Comparison of ENCODE assay signal across 12 cellular contexts in the genomic region with DNA sequence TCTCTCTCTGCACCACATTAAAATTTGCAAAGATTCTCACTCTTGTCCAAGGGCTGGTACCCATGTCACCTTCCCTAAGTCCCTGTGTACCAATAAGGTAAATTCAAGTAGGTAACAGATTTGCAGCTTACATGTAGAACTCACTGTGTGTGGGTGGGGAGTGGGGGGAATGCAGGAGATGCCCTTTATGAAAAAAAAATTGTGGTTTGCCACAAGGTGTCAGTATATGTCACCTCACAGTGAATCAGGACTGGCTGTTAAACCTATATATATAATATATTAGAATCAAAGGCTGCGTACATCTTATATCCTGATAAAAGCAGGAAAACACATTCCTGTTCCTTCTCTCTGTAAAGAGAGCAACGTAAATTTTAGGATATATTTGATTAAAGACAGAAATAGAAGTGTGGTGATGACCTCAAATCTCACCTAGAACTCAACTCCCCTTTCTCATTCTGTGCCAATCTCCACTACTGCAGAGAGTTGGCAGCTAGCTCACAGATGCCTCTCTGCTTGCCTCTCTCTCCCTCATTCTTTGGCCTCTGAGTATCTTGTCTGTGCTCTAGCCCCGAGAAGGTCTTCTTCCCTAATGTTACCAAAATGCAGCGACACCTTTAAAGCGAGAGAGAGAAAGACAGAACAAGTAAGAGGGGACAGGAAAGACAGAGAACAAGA. TPM values are rescaled to one million over a fixed set of nuclear protein-coding genes. Genes with fewer than 3 reads are reported as not detected.
DNase-seq lines count a peak whose midpoint lies in the region; ATAC-seq, FAIRE-seq and TF ChIP-seq lines count a peak whose summit lies in the region.
"Had no signal": no experiment of that assay in that cellular context is flagged by ENCODE, and none has a peak within 500 bp of the region (broad histone marks: within the 10 kb centered on the region; RNA-seq: fewer than 3 reads in every experiment).

No MANE protein-coding gene starts in this region.

- CTCF ChIA-PET in CD8-positive, alpha-beta T cell (lab: Charles Lee): interaction anchor here (1.2 kb wide), 1 partner anchor 109 kb away, joined by 3 read pairs; no protein-coding TSS in a partner anchor

- H3F3A ChIP-seq in SU-DHL-6 (ENCODE audit: insufficient read depth): no peaks in the 10 kb centered on the region

- no peak overlapping the region for H3K9ac ChIP-seq in SU-DHL-6 (ENCODE audit: low read length)

- POLR2A ChIA-PET in CD8-positive, alpha-beta T cell (lab: Charles Lee): no interaction called here

- H3K27ac Mint-ChIP-seq in CD8-positive, alpha-beta T cell: no peak overlapping the region

- no peak overlapping the region for H3K4me3 Mint-ChIP-seq in CD8-positive, alpha-beta T cell

- peaks cover 3% of the 10 kb centered on the region for H3K9me3 Mint-ChIP-seq in CD8-positive, alpha-beta T cell

- no peaks in the 10 kb centered on the region for H3K9me2 ChIP-seq in SU-DHL-6 (replicated peaks; ENCODE audit: insufficient read depth, low read length)

- H3K27me3 Mint-ChIP-seq in CD8-positive, alpha-beta T cell (ENCODE audit: low read depth): peaks cover 6% of the 10 kb centered on the region

- H3K4me1 ChIP-seq in CD8-positive, alpha-beta T cell (ENCODE audit: insufficient read depth, low read length): no peaks in the 10 kb centered on the region

- H3K36me3 ChIP-seq in CD8-positive, alpha-beta T cell (ENCODE audit: insufficient read depth, low read length): no peaks in the 10 kb centered on the region
- no peaks in the 10 kb centered on the region for H3K36me3 ChIP-seq in SU-DHL-6 (ENCODE audit: low read length)
- H3K36me3 ChIP-seq: stomach had no signal

- no peak overlapping the region for H3K4me2 ChIP-seq in SU-DHL-6 (ENCODE audit: low read depth, low read length, poor library complexity, severe bottlenecking)

- TF ChIP-seq CTCF in CD8-positive, alpha-beta T cell (IDR thresholded peaks at IDR 0.05): peak; percentile 12
- TF ChIP-seq CTCF in HFF-Myc (IDR thresholded peaks at IDR 0.05; ENCODE audit: low read depth, low read length, missing control alignments): peak; percentile 23
- TF ChIP-seq CTCF in SU-DHL-6 (IDR thresholded peaks at IDR 0.05; ENCODE audit: insufficient read depth, low read length, poor library complexity, severe bottlenecking): peak; percentile 46

- no peak for ATAC-seq in CD8-positive, alpha-beta T cell
- ATAC-seq in GM21529 (IDR thresholded peaks at IDR 0.05; ENCODE audit: unreplicated experiment) (no peak), GM21423 (IDR thresholded peaks at IDR 0.05; ENCODE audit: unreplicated experiment) (no peak)

- no peaks in the 10 kb centered on the region for H3K79me2 ChIP-seq in SU-DHL-6 (ENCODE audit: insufficient read depth, low read length)

- no peaks in the 10 kb centered on the region for H3K9me3 ChIP-seq in CD8-positive, alpha-beta T cell (ENCODE audit: low read length)
- H3K9me3 ChIP-seq in SU-DHL-6 (ENCODE audit: insufficient read depth, low read length): no peaks in the 10 kb centered on the region

- no peaks in the 10 kb centered on the region for H3K27me3 ChIP-seq in CD8-positive, alpha-beta T cell (ENCODE audit: insufficient read depth, low read length)
- H3K27me3 ChIP-seq in SU-DHL-6 (ENCODE audit: low read length): no peaks in the 10 kb centered on the region
- H3K27me3 ChIP-seq: stomach had no signal

- FAIRE-seq in islet of Langerhans (lab: Jason Lieb, UNC): peak; percentile 38

- no peaks in the 10 kb centered on the region for H3K36me3 Mint-ChIP-seq in CD8-positive, alpha-beta T cell

- no peak overlapping the region for H3K27ac ChIP-seq in CD8-positive, alpha-beta T cell (ENCODE audit: low read depth, low read length)
- no peak overlapping the region for H3K27ac ChIP-seq in SU-DHL-6 (ENCODE audit: low read depth, low read length)

- H4K20me1 ChIP-seq in SU-DHL-6 (ENCODE audit: low read depth, low read length): no peaks in the 10 kb centered on the region

- H3K4me3 ChIP-seq in CD8-positive, alpha-beta T cell (ENCODE audit: low read depth, low read length): no peak overlapping the region
- H3K4me3 ChIP-seq in HFF-Myc (replicated peaks; ENCODE audit: low read depth, low read length) (no peak overlapping the region), SU-DHL-6 (ENCODE audit: insufficient read depth, low read length, poor library complexity, severe bottlenecking) (no peak overlapping the region)

- peaks cover 9% of the 10 kb centered on the region for H3K4me1 Mint-ChIP-seq in CD8-positive, alpha-beta T cell (ENCODE audit: low read depth)

- no peak overlapping the region for H2AFZ ChIP-seq in SU-DHL-6 (ENCODE audit: low read depth, low read length, severe bottlenecking)

- intact Hi-C loops in CD8-positive, alpha-beta T cell (cut with DNase I, micrococcal nuclease): no loop called here

- no peak for DNase-seq in CD8-positive, alpha-beta T cell
- DNase-seq in HFF-Myc (ENCODE audit: extremely low read depth, low read depth) (no peak), AG08395 (ENCODE audit: low spot score) (no peak), activated gamma-delta T cell treated with Interleukin-2 at 50 U/mL for 16 hours (no peak)
- DNase-seq: activated CD8-positive, alpha-beta memory T cell treated with anti-CD3 and anti-CD28 coated beads, Interleukin-2, amount 50 U/mL, for 48 hours; dermis blood vessel endothelial cell; SHP77 had no signal

RNA-seq across cellular contexts. Expression of a gene that starts 0.5 kb away (rescaled TPM):
- not detected for total RNA-seq in CD8-positive, alpha-beta T cell
- total RNA-seq: dermis blood vessel endothelial cell had no signal
